8 cellular contexts compared by ENCODE assay signal in the genomic region with DNA sequence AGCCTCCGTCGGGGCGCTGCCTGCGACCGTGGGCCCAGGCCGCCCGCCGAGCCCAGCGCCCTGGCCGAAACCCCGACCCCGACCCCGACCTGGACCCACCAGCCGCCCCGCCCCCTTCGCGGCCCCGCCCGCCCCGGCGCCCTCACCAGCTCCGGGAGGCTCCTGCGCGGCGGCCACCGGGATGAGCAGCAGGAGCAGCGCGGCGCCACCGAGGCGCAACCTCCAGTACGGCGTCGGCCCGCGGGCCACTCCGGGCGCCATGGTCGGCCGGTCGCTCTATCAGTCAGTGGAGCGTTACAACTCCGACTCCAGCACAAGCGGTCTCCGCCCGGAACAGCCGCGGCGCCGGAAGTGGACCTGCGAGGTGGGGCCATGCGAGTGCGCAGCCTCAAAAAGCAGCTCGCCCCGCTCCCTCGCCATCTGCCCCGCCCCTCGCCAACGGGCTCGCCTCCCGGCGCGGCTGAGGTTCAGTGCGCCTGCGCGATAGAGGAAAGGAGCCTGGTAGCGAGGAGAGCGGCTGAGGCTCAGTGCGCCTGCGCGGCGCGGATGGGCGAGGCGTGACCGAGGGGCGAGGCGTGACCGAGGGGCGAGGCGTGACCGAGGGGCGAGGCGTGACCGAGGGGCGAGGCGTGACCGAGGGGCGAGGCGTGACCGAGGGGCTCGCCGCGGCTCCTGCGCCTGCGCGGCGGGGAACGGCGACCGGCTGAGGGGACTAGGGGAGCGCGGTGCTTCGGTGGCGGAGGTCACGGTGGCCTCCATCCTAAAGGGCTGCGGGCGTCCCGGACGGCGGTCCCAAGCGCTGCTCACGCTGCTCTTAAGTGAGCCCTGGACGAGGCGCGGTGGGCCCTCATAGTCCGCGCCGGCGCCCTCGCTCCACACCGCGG. TPM values are rescaled to one million over a fixed set of nuclear protein-coding genes. Genes with fewer than 3 reads are reported as not detected.
A peak's percentile ranks its signal among the peaks of the same experiment; 100 is the strongest.
DNase-seq lines count a peak whose midpoint lies in the region; ATAC-seq, FAIRE-seq and TF ChIP-seq lines count a peak whose summit lies in the region.

A gene with protein sequence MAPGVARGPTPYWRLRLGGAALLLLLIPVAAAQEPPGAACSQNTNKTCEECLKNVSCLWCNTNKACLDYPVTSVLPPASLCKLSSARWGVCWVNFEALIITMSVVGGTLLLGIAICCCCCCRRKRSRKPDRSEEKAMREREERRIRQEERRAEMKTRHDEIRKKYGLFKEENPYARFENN (minus strand): TSS at position 335 of the 884 bp plus-strand sequence. CDS start 74 bp downstream, at position 261.

- DNase-seq in BE2C (peak; percentile 100), GM19239 (ENCODE audit: insufficient read length, low spot score) (peak; percentile 97), NCI-H524 (lab: John Stamatoyannopoulos, UW) (peak; percentile 98), chondrocyte (ENCODE audit: low spot score) (no peak), kidney epithelial cell (ENCODE audit: low read depth) (peak; percentile 71)
- DNase-seq in activated CD4-positive, alpha-beta T cell treated with anti-CD3 and anti-CD28 coated beads for 36 hours: peak; percentile 100
- peak; percentile 99 for DNase-seq in stimulated activated CD4-positive, alpha-beta T cell treated with anti-CD3 and anti-CD28 coated beads, Interleukin-15, amount 100 ng/mL, for 24 hours

- intact Hi-C loops in activated CD4-positive, alpha-beta T cell treated with anti-CD3 and anti-CD28 coated beads for 36 hours (cut with DNase I, micrococcal nuclease): loop anchor here (1.0 to 10.0 kb wide), 17 partner anchors 27 to 1901 kb away; a partner anchor contains a TSS

- no peaks in the 10 kb centered on the region for H3K4me1 ChIP-seq in BE2C

- H3K27me3 ChIP-seq in BE2C (peaks cover 43% of the 10 kb centered on the region), kidney epithelial cell (ENCODE audit: control insufficient read depth, insufficient read depth, low read length) (no peaks in the 10 kb centered on the region)

- H3K27me3 Mint-ChIP-seq in activated CD4-positive, alpha-beta T cell treated with anti-CD3 and anti-CD28 coated beads for 36 hours: no peaks in the 10 kb centered on the region
- H3K27me3 Mint-ChIP-seq in chondrocyte (ENCODE audit: low read depth): no peaks in the 10 kb centered on the region

- H3K27ac Mint-ChIP-seq in activated CD4-positive, alpha-beta T cell treated with anti-CD3 and anti-CD28 coated beads for 36 hours: peak within 1 kb of the TSS; percentile 85
- peak within 1 kb of the TSS; percentile 96 for H3K27ac Mint-ChIP-seq in chondrocyte (ENCODE audit: unreplicated experiment)

- H3K4me3 Mint-ChIP-seq in activated CD4-positive, alpha-beta T cell treated with anti-CD3 and anti-CD28 coated beads for 36 hours: peak within 1 kb of the TSS; percentile 92
- peak within 1 kb of the TSS; percentile 92 for H3K4me3 Mint-ChIP-seq in chondrocyte (ENCODE audit: unreplicated experiment)

- H3K4me1 Mint-ChIP-seq in activated CD4-positive, alpha-beta T cell treated with anti-CD3 and anti-CD28 coated beads for 36 hours: peaks cover 51% of the 10 kb centered on the region
- peaks cover 52% of the 10 kb centered on the region for H3K4me1 Mint-ChIP-seq in chondrocyte (ENCODE audit: low read depth)

- FAIRE-seq in GM19239 (lab: Jason Lieb, UNC): peak; percentile 91

- H3K36me3 Mint-ChIP-seq in activated CD4-positive, alpha-beta T cell treated with anti-CD3 and anti-CD28 coated beads for 36 hours (ENCODE audit: low read depth): peaks cover 4% of the 10 kb centered on the region
- H3K36me3 Mint-ChIP-seq in chondrocyte (ENCODE audit: low read depth): peaks cover 3% of the 10 kb centered on the region

- TF ChIP-seq CTCF in BE2C (IDR thresholded peaks at IDR 0.05; ENCODE audit: low read depth, low read length) (no peak), chondrocyte (IDR thresholded peaks at IDR 0.05) (no peak), kidney epithelial cell (IDR thresholded peaks at IDR 0.05; ENCODE audit: insufficient read depth, low read length, poor library complexity, severe bottlenecking) (no peak)

- POLR2A ChIA-PET in activated CD4-positive, alpha-beta T cell treated with anti-CD3 and anti-CD28 coated beads for 36 hours (lab: Charles Lee): interaction anchor here (0.6 to 1.5 kb wide), 9 partner anchors 8 to 1092 kb away, joined by 3 to 6 read pairs (median 4); a partner anchor contains a TSS

- H3K9me3 ChIP-seq in BE2C: no peaks in the 10 kb centered on the region

- H3K36me3 ChIP-seq in BE2C: no peaks in the 10 kb centered on the region
- no peaks in the 10 kb centered on the region for H3K36me3 ChIP-seq in kidney epithelial cell (ENCODE audit: control insufficient read depth, insufficient read depth, low read length)

- ATAC-seq in HG03442 (IDR thresholded peaks at IDR 0.05; ENCODE audit: unreplicated experiment): peak; percentile 76
- ATAC-seq in activated CD4-positive, alpha-beta T cell treated with anti-CD3 and anti-CD28 coated beads for 36 hours: peak; percentile 82

- H3K9me3 Mint-ChIP-seq in activated CD4-positive, alpha-beta T cell treated with anti-CD3 and anti-CD28 coated beads for 36 hours (ENCODE audit: low read depth): no peaks in the 10 kb centered on the region
- H3K9me3 Mint-ChIP-seq in chondrocyte (ENCODE audit: low read depth): no peaks in the 10 kb centered on the region

- H3K4me3 ChIP-seq in BE2C (ENCODE audit: low read depth, low read length) (peak within 1 kb of the TSS; percentile 89), kidney epithelial cell (ENCODE audit: low read depth, low read length) (peak within 1 kb of the TSS; percentile 80)

- CTCF ChIA-PET in activated CD4-positive, alpha-beta T cell treated with anti-CD3 and anti-CD28 coated beads for 36 hours (lab: Charles Lee): interaction anchor here (0.6 to 2.5 kb wide), 7 partner anchors 43 to 334 kb away, joined by 3 to 19 read pairs (median 4); a partner anchor contains a TSS

RNA-seq across cellular contexts. Expression of the gene that starts here (rescaled TPM):
- polyA plus RNA-seq in BE2C (2012; ENCODE audit: insufficient read depth, insufficient read length, low read depth): 217 TPM
- 10 to 100 TPM; 34.8 to 44.3 TPM for total RNA-seq in activated CD4-positive, alpha-beta T cell treated with anti-CD3 and anti-CD28 coated beads for 36 hours
- total RNA-seq in chondrocyte: 225 to 333 TPM (median 329 TPM) in 3 replicates
- 538 and 561 TPM in 2 replicates for total RNA-seq in kidney epithelial cell
